In the genomic region with DNA sequence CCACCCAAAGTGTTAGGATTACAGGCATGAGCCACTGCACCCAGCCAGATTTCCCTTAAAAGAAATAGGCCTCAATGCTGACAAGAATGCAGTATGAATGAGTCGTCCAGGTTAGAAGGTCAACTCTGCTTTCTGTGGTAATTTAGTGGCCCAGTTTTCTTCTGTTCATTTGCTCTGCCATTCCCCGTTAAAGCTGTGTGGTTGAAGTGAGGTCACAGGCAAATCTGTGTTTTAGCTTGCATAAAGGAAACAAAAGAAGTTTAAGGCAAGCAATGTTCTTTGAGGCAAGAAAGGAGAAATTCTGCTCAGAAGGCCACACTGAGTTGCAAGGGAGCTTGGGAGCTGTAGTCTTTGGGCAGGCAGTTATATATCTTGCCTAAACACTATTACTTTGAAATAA, we compare ENCODE assay signal across 11 cellular contexts.
DNase-seq lines count a peak whose midpoint lies in the region; ATAC-seq and TF ChIP-seq lines count a peak whose summit lies in the region.
"Had no signal": no experiment of that assay in that cellular context is flagged by ENCODE, and none has a peak within 500 bp of the region (broad histone marks: within the 10 kb centered on the region; RNA-seq: fewer than 3 reads in every experiment).

No MANE protein-coding gene starts in this region.

- no peak overlapping the region for H4K8ac ChIP-seq in H9 (replicated peaks; ENCODE audit: insufficient read length, low read depth, low read length)

- H3T11ph ChIP-seq in H9 (ENCODE audit: low read length): no peak overlapping the region

- H3K36me3 ChIP-seq in breast epithelium (no peaks in the 10 kb centered on the region), esophagus squamous epithelium (no peaks in the 10 kb centered on the region), HAP-1 (replicated peaks) (no peaks in the 10 kb centered on the region)
- H3K36me3 ChIP-seq: BE2C had no signal

- WGBS in esophagus squamous epithelium, 2 donors: 27 to 53% methylated on average over 2 of the region's 2 CpGs
- WGBS in H9 (ENCODE audit: extremely low coverage, insufficient read length, low lambda C conversion rate): no CpG with 5 or more reads among the region's 2 CpGs

- no peak overlapping the region for H3K9ac ChIP-seq in H9 (ENCODE audit: extremely low read depth, insufficient read length, low read length)

- no peak overlapping the region for H3K4me3 Mint-ChIP-seq in MCF 10A (ENCODE audit: unreplicated experiment)
- H3K4me3 Mint-ChIP-seq in H9: no peak overlapping the region
- H3K4me3 Mint-ChIP-seq: naive thymus-derived CD4-positive, alpha-beta T cell had no signal

- no peak overlapping the region for H3K14ac ChIP-seq in H9 (ENCODE audit: insufficient read depth, low read length)

- POLR2A ChIA-PET in MCF 10A (lab: Yijun Ruan, JAX): no interaction called here

- TF ChIP-seq POLR2A in breast epithelium (IDR thresholded peaks at IDR 0.05) (no peak), esophagus squamous epithelium (IDR thresholded peaks at IDR 0.05) (no peak)

- H3K27ac Mint-ChIP-seq in MCF 10A (ENCODE audit: low read depth, unreplicated experiment) (no peak overlapping the region), H9 (no peak overlapping the region; a peak in 1 of 7 replicates)
- H3K27ac Mint-ChIP-seq: naive thymus-derived CD4-positive, alpha-beta T cell had no signal

- no peaks in the 10 kb centered on the region for H3K27me3 Mint-ChIP-seq in MCF 10A (ENCODE audit: insufficient read depth, unreplicated experiment)
- H3K27me3 Mint-ChIP-seq in H9 (ENCODE audit: low read depth): no peaks in the 10 kb centered on the region

- no peaks in the 10 kb centered on the region for H3K9me3 Mint-ChIP-seq in MCF 10A (ENCODE audit: unreplicated experiment)
- H3K9me3 Mint-ChIP-seq in H9: no peaks in the 10 kb centered on the region

- H3K23ac ChIP-seq in H9 (ENCODE audit: insufficient read length, low read depth, low read length): no peak overlapping the region

- in situ Hi-C loops in HAP-1 (cut with MboI; ENCODE audit: low sequenced_read_pairs): no loop called here

- H3K18ac ChIP-seq in H9 (ENCODE audit: insufficient read length, low read depth, low read length): no peak overlapping the region

- no peak overlapping the region for H3K4me3 ChIP-seq in breast epithelium
- H3K4me3 ChIP-seq in epithelial cell of proximal tubule (ENCODE audit: low read depth, low read length): no peak overlapping the region
- H3K4me3 ChIP-seq in esophagus squamous epithelium: no peak overlapping the region
- no peak overlapping the region for H3K4me3 ChIP-seq in HAP-1

- H3K4ac ChIP-seq in H9 (ENCODE audit: low read depth, low read length): no peak overlapping the region

- no peak overlapping the region for H2BK5ac ChIP-seq in H9 (ENCODE audit: insufficient read length, low read length)

- H2AK5ac ChIP-seq in H9 (ENCODE audit: insufficient read length, low read length): no peak overlapping the region

- no peaks in the 10 kb centered on the region for H3K79me2 ChIP-seq in H9 (ENCODE audit: insufficient read depth, low read length)

- H3K36me3 Mint-ChIP-seq in MCF 10A (ENCODE audit: insufficient read depth, unreplicated experiment) (no peaks in the 10 kb centered on the region), H9 (ENCODE audit: insufficient read depth in 1 of 3, low read depth in 3 of 3) (peaks cover 5 to 36% (median 14%) of the 10 kb centered on the region in 3 experiments; a peak in 6 of 7 replicates)
- H3K36me3 Mint-ChIP-seq: naive thymus-derived CD4-positive, alpha-beta T cell had no signal

- H2AFZ ChIP-seq in H9 (ENCODE audit: low read length): no peak overlapping the region

- no peak overlapping the region for H2BK20ac ChIP-seq in H9 (ENCODE audit: low read depth, low read length, poor library complexity, severe bottlenecking)

- peaks cover 7% of the 10 kb centered on the region for H3K23me2 ChIP-seq in H9 (ENCODE audit: insufficient read length, low read depth, low read length, poor library complexity, severe bottlenecking)

- H2BK15ac ChIP-seq in H9 (ENCODE audit: low read depth, low read length): no peak overlapping the region

- H2BK120ac ChIP-seq in H9 (ENCODE audit: low read depth, low read length, poor library complexity, severe bottlenecking): no peak overlapping the region

- H3K9me3 ChIP-seq in breast epithelium (no peaks in the 10 kb centered on the region), esophagus squamous epithelium (no peaks in the 10 kb centered on the region), HAP-1 (no peaks in the 10 kb centered on the region), H9 (ENCODE audit: control insufficient read depth, low read depth, low read length) (no peaks in the 10 kb centered on the region)
- H3K9me3 ChIP-seq: BE2C had no signal

- DNase-seq in MCF 10A (ENCODE audit: unreplicated experiment): peak; percentile 10
- no peak for DNase-seq in breast epithelium (ENCODE audit: low spot score in 2 of 2)
- DNase-seq in epithelial cell of proximal tubule (ENCODE audit: low read depth): peak; percentile 52
- DNase-seq in esophagus squamous epithelium (lab: John Stamatoyannopoulos, UW): no peak
- no peak for DNase-seq in amniotic stem cell (lab: John Stamatoyannopoulos, UW)
- no peak for DNase-seq in HAP-1 (ENCODE audit: low spot score in 2 of 2)
- no peak for DNase-seq in H9
- DNase-seq: BE2C; naive thymus-derived CD4-positive, alpha-beta T cell had no signal

- H3K4me1 ChIP-seq in breast epithelium (no peaks in the 10 kb centered on the region), esophagus squamous epithelium (peaks cover 0 to 12% (median 8%) of the 10 kb centered on the region in 3 donors), HAP-1 (peaks cover 19% of the 10 kb centered on the region), H9 (ENCODE audit: insufficient read depth, low read length) (peaks cover 3% of the 10 kb centered on the region)
- H3K4me1 ChIP-seq: BE2C had no signal

- no peak overlapping the region for H2BK12ac ChIP-seq in H9 (ENCODE audit: insufficient read length, low read depth, low read length)

- ATAC-seq in HG03280 (IDR thresholded peaks at IDR 0.05; ENCODE audit: unreplicated experiment): peak; percentile 33
- ATAC-seq: naive thymus-derived CD4-positive, alpha-beta T cell; Panc1 had no signal

- peaks cover 6% of the 10 kb centered on the region for H3K4me1 Mint-ChIP-seq in MCF 10A (ENCODE audit: insufficient read depth, unreplicated experiment)
- peaks cover 19 to 20% of the 10 kb centered on the region in 2 experiments for H3K4me1 Mint-ChIP-seq in H9

- intact Hi-C loops in MCF 10A (cut with micrococcal nuclease): no loop called here
- intact Hi-C loops in breast epithelium (cut with DNase I; ENCODE audit: low total_unique reads): no loop called here
- intact Hi-C loops in esophagus squamous epithelium (cut with DNase I): no loop called here

- BruUV-seq in MCF 10A (replicated peaks; lab: Mats Ljungman, UMichigan): no TSS peak

- no peak for TF ChIP-seq CTCF in MCF 10A (IDR thresholded peaks at IDR 0.05; ENCODE audit: unreplicated experiment)
- no peak for TF ChIP-seq CTCF in breast epithelium (IDR thresholded peaks at IDR 0.05)
- TF ChIP-seq CTCF in epithelial cell of proximal tubule (conservative IDR thresholded peaks at IDR 0.05; ENCODE audit: low read depth, low read length): no peak
- no peak for TF ChIP-seq CTCF in esophagus squamous epithelium (IDR thresholded peaks at IDR 0.05)
- TF ChIP-seq CTCF in H9 (conservative IDR thresholded peaks at IDR 0.05): no peak

- H4K91ac ChIP-seq in H9 (ENCODE audit: insufficient read length, low read depth, low read length): no peak overlapping the region

- no peaks in the 10 kb centered on the region for H4K20me1 ChIP-seq in H9 (ENCODE audit: control insufficient read depth, insufficient read depth, insufficient read length)

- H3K27me3 ChIP-seq in breast epithelium: no peaks in the 10 kb centered on the region
- H3K27me3 ChIP-seq in esophagus squamous epithelium: no peaks in the 10 kb centered on the region
- no peaks in the 10 kb centered on the region for H3K27me3 ChIP-seq in HAP-1 (ENCODE audit: low read depth)
- H3K27me3 ChIP-seq in H9 (ENCODE audit: insufficient read depth, low read length): no peaks in the 10 kb centered on the region
- H3K27me3 ChIP-seq: BE2C had no signal

- no peaks in the 10 kb centered on the region for H3K79me1 ChIP-seq in H9 (ENCODE audit: insufficient read depth, low read depth, low read length, poor library complexity, severe bottlenecking)

- CTCF ChIA-PET in MCF 10A (lab: Yijun Ruan, JAX): interaction anchor here (0.7 to 3.2 kb wide), 7 partner anchors 38 to 305 kb away, joined by 3 to 19 read pairs (median 5); no protein-coding TSS in a partner anchor

- H3K56ac ChIP-seq in H9 (ENCODE audit: insufficient read length, low read depth, low read length): no peak overlapping the region

- H3K27ac ChIP-seq in breast epithelium (no peak overlapping the region), esophagus squamous epithelium (no peak overlapping the region), H9 (ENCODE audit: insufficient read length, low read depth, low read length) (no peak overlapping the region)

- H4K5ac ChIP-seq in H9 (ENCODE audit: insufficient read length, low read depth, low read length): no peak overlapping the region

- no peak overlapping the region for H3K4me2 ChIP-seq in H9 (ENCODE audit: insufficient read depth, insufficient read length, low read length)

Comparison
In these comparisons a context has a peak if more than half of its experiments do, and no peak if none do; other contexts are left out.
1. DNase-seq: peak in MCF 10A (single experiment) and epithelial cell of proximal tubule (single experiment); none in breast epithelium (0 of 2), esophagus squamous epithelium (single experiment), amniotic stem cell (single experiment), HAP-1 (0 of 2) and H9 (single experiment).